Comparison of ENCODE assay signal across 20 cellular contexts in genomic region chr17:34452769-34453168, GRCh38.
A peak's percentile ranks its signal among the peaks of the same experiment; 100 is the strongest.
DNase-seq lines count a peak whose midpoint lies in the region; ATAC-seq, FAIRE-seq and TF ChIP-seq lines count a peak whose summit lies in the region.
"Had no signal": no experiment of that assay in that cellular context is flagged by ENCODE, and none has a peak within 500 bp of the region (broad histone marks: within the 10 kb centered on the region; RNA-seq: fewer than 3 reads in every experiment).

No MANE protein-coding gene starts in this region.

- H2AFZ ChIP-seq in H1 (ENCODE audit: low read length): no peak overlapping the region

- ATAC-seq in right cardiac atrium: no peak
- no peak for ATAC-seq in stimulated activated effector memory CD8-positive, alpha-beta T cell treated with anti-CD3 and anti-CD28 coated beads, Interleukin-12 subunit alpha, Interleukin-12 subunit beta, amount 100 ng/mL, for 72 hours
- ATAC-seq: GM12878 had no signal

- no peak overlapping the region for H3K4me3 Mint-ChIP-seq in stimulated activated effector memory CD8-positive, alpha-beta T cell treated with anti-CD3 and anti-CD28 coated beads, Interleukin-12 subunit alpha, Interleukin-12 subunit beta, amount 100 ng/mL, for 72 hours
- H3K4me3 Mint-ChIP-seq: CD4-positive, alpha-beta T cell; HFFc6 had no signal

- H2BK15ac ChIP-seq in H1 (ENCODE audit: low read length): no peak overlapping the region

- H3K23ac ChIP-seq in H1 (ENCODE audit: insufficient read length): no peak overlapping the region

- no peaks in the 10 kb centered on the region for H4K20me1 ChIP-seq in H1 (replicated peaks in 1 of 2; ENCODE audit: control insufficient read depth in 1 of 2, insufficient read depth in 2 of 2, low read length in 2 of 2)

- 69% methylated on average over 2 of the region's 2 CpGs for WGBS in right cardiac atrium
- 89% methylated on average over 2 of the region's 2 CpGs; no CpG with 5 or more reads in 1 of the 2 experiments for WGBS in H1 (ENCODE audit: extremely low coverage in 1 of 2, insufficient coverage in 1 of 2, insufficient read length in 1 of 2, insufficient replicate concordance in 2 of 2, low coverage in 1 of 2, low lambda C conversion rate in 2 of 2, missing lambda C conversion rate in 1 of 2), 2 experiments

- H3K4me1 Mint-ChIP-seq in stimulated activated effector memory CD8-positive, alpha-beta T cell treated with anti-CD3 and anti-CD28 coated beads, Interleukin-12 subunit alpha, Interleukin-12 subunit beta, amount 100 ng/mL, for 72 hours: no peaks in the 10 kb centered on the region

- H3K27me3 ChIP-seq in right cardiac atrium (ENCODE audit: control insufficient read depth, insufficient read depth) (peaks cover 3% of the 10 kb centered on the region), H1 (replicated peaks in 1 of 4; ENCODE audit: control insufficient read depth in 3 of 4, extremely low read depth in 1 of 4, insufficient read depth in 3 of 4, low read length in 3 of 4) (peaks cover 0 to 1% (median 0%) of the 10 kb centered on the region in 4 experiments; a peak in 2 of 7 replicates)

- no peak overlapping the region for H3K56ac ChIP-seq in H1 (replicated peaks; ENCODE audit: insufficient read length, low read depth, low read length)

- H4K91ac ChIP-seq in H1 (replicated peaks; ENCODE audit: insufficient read length, low read length): no peak overlapping the region

- CTCF ChIA-PET in H1 (lab: Charles Lee; ENCODE audit: partially characterized antibody): interaction anchor here (0.8 to 1.2 kb wide), 3 partner anchors 15 to 67 kb away, joined by 3 read pairs; no protein-coding TSS in a partner anchor

- H3K9me3 ChIP-seq in right cardiac atrium (ENCODE audit: control insufficient read depth, low read length) (no peaks in the 10 kb centered on the region), H1 (ENCODE audit: insufficient read depth in 2 of 2, low read depth in 1 of 2, low read length in 1 of 2) (no peaks in the 10 kb centered on the region)
- H3K9me3 ChIP-seq: HAP-1 had no signal

- POLR2A ChIA-PET in H1 (lab: Charles Lee; ENCODE audit: partially characterized antibody): interaction anchor here (1.1 kb wide), 1 partner anchor 10 kb away, joined by 3 read pairs; no protein-coding TSS in a partner anchor

- H3K4me1 ChIP-seq in right cardiac atrium (ENCODE audit: control insufficient read depth, insufficient read depth, low read length): no peaks in the 10 kb centered on the region
- H3K4me1 ChIP-seq in H1 (replicated peaks in 1 of 4; ENCODE audit: control insufficient read depth in 3 of 4, insufficient read depth in 4 of 4, low read length in 3 of 4): no peaks in the 10 kb centered on the region
- H3K4me1 ChIP-seq: HAP-1 had no signal

- no peaks in the 10 kb centered on the region for H3K79me2 ChIP-seq in H1 (ENCODE audit: control insufficient read depth in 1 of 2, insufficient read depth in 2 of 2, low read length in 2 of 2)

- no peak overlapping the region for H3K27ac Mint-ChIP-seq in stimulated activated effector memory CD8-positive, alpha-beta T cell treated with anti-CD3 and anti-CD28 coated beads, Interleukin-12 subunit alpha, Interleukin-12 subunit beta, amount 100 ng/mL, for 72 hours
- H3K27ac Mint-ChIP-seq: CD4-positive, alpha-beta T cell; HFFc6 had no signal

- no peak overlapping the region for H3K9ac ChIP-seq in H1 (replicated peaks in 1 of 4; ENCODE audit: extremely low read depth in 1 of 4, low read depth in 3 of 4, low read length in 3 of 4)

- no peak for TF ChIP-seq RAD21 in H1 (IDR thresholded peaks at IDR 0.05 in 1 of 2, conservative IDR thresholded peaks at IDR 0.05 in 1 of 2; ENCODE audit: low read depth in 2 of 2, low read length in 2 of 2)

- H3K79me1 ChIP-seq in H1 (ENCODE audit: low read depth, low read length): no peaks in the 10 kb centered on the region

- H2BK20ac ChIP-seq in H1 (ENCODE audit: low read length): no peak overlapping the region

- no peak overlapping the region; the same call in 1 of the 2 replicates for H2BK12ac ChIP-seq in H1 (ENCODE audit: low read depth, low read length)

- TF ChIP-seq CTCF in H1 (IDR thresholded peaks at IDR 0.05; ENCODE audit: control extremely low read depth in 1 of 3, insufficient read depth in 1 of 3, low read depth in 1 of 3, low read length in 3 of 3): no peak

- no peak overlapping the region for H2AK5ac ChIP-seq in H1 (ENCODE audit: low read depth, low read length)

- 0 out of 2 replicates have a peak, but pooled peaks cover 2% of the 10 kb centered on the region for H3K23me2 ChIP-seq in H1 (ENCODE audit: low read depth, low read length)

- no peak overlapping the region for H4K8ac ChIP-seq in H1 (ENCODE audit: extremely low read depth, insufficient read depth, low read length)

- no peak overlapping the region for H3K4me2 ChIP-seq in H1 (ENCODE audit: insufficient read depth in 1 of 2, low read depth in 2 of 2, low read length in 2 of 2)

- DNase-seq in cardiac septum (ENCODE audit: low spot score) (peak; percentile 43), right cardiac atrium (no peak), SW480 (ENCODE audit: low spot score) (peak; percentile 5), H1 (ENCODE audit: low read depth in 1 of 2, low spot score in 2 of 2) (no peak), mesenteric fat pad (ENCODE audit: low spot score) (peak; percentile 43), anterior cingulate cortex (lab: John Stamatoyannopoulos, UW) (no peak)
- DNase-seq in stimulated activated CD4-positive, alpha-beta T cell treated with anti-CD3 and anti-CD28 coated beads, Interleukin-4, amount 100 ng/mL, for 24 hours: no peak
- no peak for DNase-seq in stimulated activated effector memory CD8-positive, alpha-beta T cell treated with anti-CD3 and anti-CD28 coated beads, Interleukin-12 subunit alpha, Interleukin-12 subunit beta, amount 100 ng/mL, for 72 hours (ENCODE audit: low spot score in 2 of 2)
- DNase-seq: AML-193; C1 segment of cervical spinal cord; Calu3; CD4-positive, alpha-beta T cell; DMS 273 treated with DMSO at 0.1 percent for 48 hours; GOT3; HFFc6 had no signal

- TF ChIP-seq POLR2A in H1 (IDR thresholded peaks at IDR 0.05; ENCODE audit: control extremely low read depth in 1 of 2, low read depth in 2 of 2, low read length in 2 of 2): no peak

- H4K5ac ChIP-seq in H1 (ENCODE audit: insufficient read length, low read depth, low read length): no peak overlapping the region

- no peak for TF ChIP-seq EP300 in H1 (IDR thresholded peaks at IDR 0.05; ENCODE audit: borderline replicate concordance in 1 of 2, low read depth in 2 of 2, low read length in 2 of 2)

- H3K4ac ChIP-seq in H1 (replicated peaks; ENCODE audit: insufficient read length, low read depth, low read length): no peak overlapping the region

- H3K36me3 ChIP-seq in H1 (ENCODE audit: control insufficient read depth in 2 of 4, insufficient read depth in 4 of 4, low read length in 3 of 4): no peaks in the 10 kb centered on the region
- H3K36me3 ChIP-seq: HAP-1 had no signal

- no peak overlapping the region for H3K4me3 ChIP-seq in right cardiac atrium (ENCODE audit: low read length)
- no peak overlapping the region for H3K4me3 ChIP-seq in H1 (ENCODE audit: extremely low read depth in 1 of 4, insufficient read depth in 2 of 4, low read depth in 3 of 4, low read length in 4 of 4)
- H3K4me3 ChIP-seq: GM12878, HAP-1 had no signal

- no peak overlapping the region for H2BK5ac ChIP-seq in H1 (ENCODE audit: low read depth, low read length)

- no peak overlapping the region; the same call in 1 of the 2 replicates for H3K18ac ChIP-seq in H1 (ENCODE audit: extremely low read depth, low read length)

- no peak for FAIRE-seq in H1 (lab: Jason Lieb, UNC)
- FAIRE-seq: GM12878, GM18507 had no signal

- intact Hi-C loops in cardiac septum (cut with DNase I) (no loop called here), right cardiac atrium (cut with DNase I) (no loop called here)

- no peaks in the 10 kb centered on the region for H3K36me3 Mint-ChIP-seq in stimulated activated effector memory CD8-positive, alpha-beta T cell treated with anti-CD3 and anti-CD28 coated beads, Interleukin-12 subunit alpha, Interleukin-12 subunit beta, amount 100 ng/mL, for 72 hours

- no peaks in the 10 kb centered on the region for H3K9me3 Mint-ChIP-seq in stimulated activated effector memory CD8-positive, alpha-beta T cell treated with anti-CD3 and anti-CD28 coated beads, Interleukin-12 subunit alpha, Interleukin-12 subunit beta, amount 100 ng/mL, for 72 hours
- H3K9me3 Mint-ChIP-seq: CD4-positive, alpha-beta T cell; HFFc6 had no signal

- no peak overlapping the region for H2BK120ac ChIP-seq in H1 (replicated peaks; ENCODE audit: low read depth, low read length)

- no peak overlapping the region for H3K14ac ChIP-seq in H1 (ENCODE audit: insufficient read length)

- no peak overlapping the region for H3K27ac ChIP-seq in right cardiac atrium (ENCODE audit: low read length)
- no peak overlapping the region for H3K27ac ChIP-seq in H1 (ENCODE audit: low read depth, low read length)
- H3K27ac ChIP-seq: 22Rv1, HL-60 had no signal

TF ChIP-seq in H1, 55 proteins besides CTCF, POLR2A, EP300 and RAD21:
- TF ChIP-seq CHD1 (IDR thresholded peaks at IDR 0.05; ENCODE audit: low read depth, low read length): no peak
- TF ChIP-seq YY1 (IDR thresholded peaks at IDR 0.05; ENCODE audit: low read depth, low read length): no peak
- no peak for TF ChIP-seq POLR2AphosphoS5 (IDR thresholded peaks at IDR 0.05; ENCODE audit: low read depth, low read length)
- TF ChIP-seq CBX8 (IDR thresholded peaks at IDR 0.05; ENCODE audit: borderline replicate concordance, low read depth, low read length): no peak
- TF ChIP-seq JUND (IDR thresholded peaks at IDR 0.05; ENCODE audit: low read length): peak; percentile 13; the same call in 1 of the 2 replicates
- TF ChIP-seq BACH1 (IDR thresholded peaks at IDR 0.05; ENCODE audit: low read length): no peak
- TF ChIP-seq ATF3 (IDR thresholded peaks at IDR 0.05; ENCODE audit: insufficient read depth, low read depth, low read length): no peak
- no peak for TF ChIP-seq SRF (IDR thresholded peaks at IDR 0.05; ENCODE audit: low read depth, low read length)
- TF ChIP-seq CREB1 (IDR thresholded peaks at IDR 0.05): no peak
- TF ChIP-seq SUZ12 (IDR thresholded peaks at IDR 0.05; ENCODE audit: low read length): no peak
- no peak for TF ChIP-seq BCL11A (IDR thresholded peaks at IDR 0.05; ENCODE audit: low read depth in 2 of 2, low read length in 2 of 2)
- TF ChIP-seq KDM1A (IDR thresholded peaks at IDR 0.05; ENCODE audit: borderline replicate concordance, low read length): no peak
- no peak for TF ChIP-seq GTF2F1 (IDR thresholded peaks at IDR 0.05; ENCODE audit: borderline replicate concordance, low read depth, low read length)
- peak; percentile 52; the same call in 1 of the 2 replicates for TF ChIP-seq CEBPB (IDR thresholded peaks at IDR 0.05; ENCODE audit: low read depth, low read length)
- no peak for TF ChIP-seq SP4 (IDR thresholded peaks at IDR 0.05; ENCODE audit: low read length)

Comparison
In these comparisons a context has a peak if more than half of its experiments do, and no peak if none do; other contexts are left out.
1. DNase-seq: peak in cardiac septum (single experiment), SW480 (single experiment) and mesenteric fat pad (single experiment); none in right cardiac atrium (0 of 3), H1 (0 of 2), stimulated activated CD4-positive, alpha-beta T cell treated with anti-CD3 and anti-CD28 coated beads, Interleukin-4, amount 100 ng/mL, for 24 hours (single experiment), stimulated activated effector memory CD8-positive, alpha-beta T cell treated with anti-CD3 and anti-CD28 coated beads, Interleukin-12 subunit alpha, Interleukin-12 subunit beta, amount 100 ng/mL, for 72 hours (0 of 2) and anterior cingulate cortex (0 of 58).